ENCODE assay signal across 8 cellular contexts in the genomic region with DNA sequence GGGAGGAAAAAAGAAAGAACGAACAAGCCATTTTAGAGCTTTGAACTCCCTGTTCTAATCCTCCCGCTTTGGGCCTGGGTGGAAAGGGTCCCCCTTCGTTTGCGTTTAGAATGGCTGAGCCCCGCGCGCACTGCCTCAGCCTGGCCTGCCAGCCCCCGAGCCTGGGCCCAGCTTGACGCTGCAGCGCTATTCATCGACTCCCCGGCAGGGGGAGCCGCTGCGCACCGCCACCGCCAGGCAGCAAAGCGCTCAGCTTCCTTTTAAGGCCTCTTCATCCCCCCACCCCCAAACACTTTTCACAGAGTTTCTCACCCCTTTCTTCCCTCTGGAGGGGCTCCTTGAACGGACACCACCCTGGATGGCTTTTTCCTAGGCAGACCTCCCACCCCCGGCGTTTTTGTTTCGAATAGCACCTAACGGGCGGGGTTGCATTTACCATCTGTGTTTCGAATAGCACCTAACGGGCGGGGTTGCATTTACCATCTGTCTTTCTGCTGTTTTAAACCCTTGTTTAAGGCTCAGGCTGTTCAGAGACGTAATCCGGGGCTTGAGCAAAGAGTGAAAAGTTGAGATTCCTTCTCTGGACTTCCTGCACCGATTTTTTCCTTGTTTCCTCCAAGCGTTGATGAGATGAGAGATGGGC. TPM values are rescaled to one million over a fixed set of nuclear protein-coding genes. Genes with fewer than 3 reads are reported as not detected.
DNase-seq lines count a peak whose midpoint lies in the region; ATAC-seq and TF ChIP-seq lines count a peak whose summit lies in the region.

No MANE protein-coding gene starts in this region.

- H3K9me2 ChIP-seq in SK-N-SH = no peaks in the 10 kb centered on the region

- H3K4me3 ChIP-seq in SK-N-SH (ENCODE audit: low read depth in 2 of 2, low read length in 1 of 2) = peak overlapping the region in 1 of 2 experiments; percentile 26; a peak in 1 of 4 replicates
- H3K4me3 ChIP-seq in smooth muscle cell = no peak overlapping the region

- no peak overlapping the region for H3K4me2 ChIP-seq in SK-N-SH
- no peak overlapping the region for H3K4me2 ChIP-seq in smooth muscle cell

- no peaks in the 10 kb centered on the region for H3K27me3 Mint-ChIP-seq in activated CD4-positive, alpha-beta memory T cell treated with anti-CD3 and anti-CD28 coated beads, Interleukin-2, amount 10 ng/mL, durations not matched to agents 7 days and 5 days
- H3K27me3 Mint-ChIP-seq in glutamatergic neuron (ENCODE audit: unreplicated experiment) = no peaks in the 10 kb centered on the region

- no peak overlapping the region for H3K4me3 Mint-ChIP-seq in activated CD4-positive, alpha-beta memory T cell treated with anti-CD3 and anti-CD28 coated beads, Interleukin-2, amount 10 ng/mL, durations not matched to agents 7 days and 5 days
- no peak overlapping the region for H3K4me3 Mint-ChIP-seq in glutamatergic neuron (ENCODE audit: unreplicated experiment)

- no peak overlapping the region for H3K9ac ChIP-seq in SK-N-SH
- no peak overlapping the region for H3K9ac ChIP-seq in smooth muscle cell (ENCODE audit: low read depth)

- TF ChIP-seq CTCF in SK-N-SH (IDR thresholded peaks at IDR 0.05) (no peak), glutamatergic neuron (IDR thresholded peaks at IDR 0.05; ENCODE audit: partially characterized antibody, unreplicated experiment) (peak; percentile 83), smooth muscle cell (IDR thresholded peaks at IDR 0.05; ENCODE audit: borderline replicate concordance, insufficient read depth, poor library complexity, severe bottlenecking) (peak; percentile 87)

- no peaks in the 10 kb centered on the region for H3K27me3 ChIP-seq in SK-N-SH (ENCODE audit: insufficient read depth)
- no peaks in the 10 kb centered on the region for H3K27me3 ChIP-seq in smooth muscle cell (ENCODE audit: low read depth)

- no peak overlapping the region for H3K27ac ChIP-seq in SK-N-SH (ENCODE audit: low read depth in 2 of 2, low read length in 1 of 2)
- no peak overlapping the region for H3K27ac ChIP-seq in smooth muscle cell (ENCODE audit: low read depth)

- no peaks in the 10 kb centered on the region for H3K9me3 ChIP-seq in SK-N-SH
- H3K9me3 ChIP-seq in smooth muscle cell (replicated peaks; ENCODE audit: low read depth) = no peaks in the 10 kb centered on the region

- H3K79me2 ChIP-seq in SK-N-SH (ENCODE audit: insufficient read depth) (no peaks in the 10 kb centered on the region), smooth muscle cell (ENCODE audit: low read depth) (no peaks in the 10 kb centered on the region)

- H3F3A ChIP-seq in SK-N-SH (replicated peaks; ENCODE audit: insufficient read depth) (no peaks in the 10 kb centered on the region), smooth muscle cell (ENCODE audit: low read depth) (no peaks in the 10 kb centered on the region)

- CTCF ChIA-PET in SK-N-SH (lab: Yijun Ruan, JAX) = interaction anchor here (0.7 to 1.9 kb wide), 12 partner anchors 9 to 267 kb away, joined by 3 to 5 read pairs (median 4); no protein-coding TSS in a partner anchor
- CTCF ChIA-PET in activated CD4-positive, alpha-beta memory T cell treated with anti-CD3 and anti-CD28 coated beads, Interleukin-2, amount 10 ng/mL, durations not matched to agents 7 days and 5 days (lab: Charles Lee) = interaction anchor here (0.8 to 2.8 kb wide), 8 partner anchors 9 to 467 kb away, joined by 3 to 8 read pairs (median 4); no protein-coding TSS in a partner anchor

- H3K4me1 Mint-ChIP-seq in activated CD4-positive, alpha-beta memory T cell treated with anti-CD3 and anti-CD28 coated beads, Interleukin-2, amount 10 ng/mL, durations not matched to agents 7 days and 5 days = no peaks in the 10 kb centered on the region
- no peaks in the 10 kb centered on the region for H3K4me1 Mint-ChIP-seq in glutamatergic neuron (ENCODE audit: low read depth, unreplicated experiment)

- H3K36me3 Mint-ChIP-seq in activated CD4-positive, alpha-beta memory T cell treated with anti-CD3 and anti-CD28 coated beads, Interleukin-2, amount 10 ng/mL, durations not matched to agents 7 days and 5 days (ENCODE audit: low read depth) = no peaks in the 10 kb centered on the region
- H3K36me3 Mint-ChIP-seq in glutamatergic neuron (ENCODE audit: unreplicated experiment) = peaks cover 16% of the 10 kb centered on the region

- WGBS in SK-N-SH (ENCODE audit: low lambda C conversion rate) = 66% methylated on average over 29 of the region's 30 CpGs
- 38% methylated on average over 30 of the region's 30 CpGs for WGBS in smooth muscle cell (ENCODE audit: low lambda C conversion rate)

- no peak overlapping the region for H2AFZ ChIP-seq in SK-N-SH (ENCODE audit: low read depth)
- H2AFZ ChIP-seq in smooth muscle cell (ENCODE audit: low read depth) = peak overlapping the region; percentile 13

- POLR2A ChIA-PET in SK-N-SH (lab: Yijun Ruan, JAX) = no interaction called here
- POLR2A ChIA-PET in activated CD4-positive, alpha-beta memory T cell treated with anti-CD3 and anti-CD28 coated beads, Interleukin-2, amount 10 ng/mL, durations not matched to agents 7 days and 5 days (lab: Charles Lee) = no interaction called here

- H3K4me1 ChIP-seq in SK-N-SH (ENCODE audit: control insufficient read depth in 1 of 2, insufficient read depth in 2 of 2, low read depth in 1 of 2, low read length in 1 of 2) (no peaks in the 10 kb centered on the region), smooth muscle cell (ENCODE audit: low read depth) (no peaks in the 10 kb centered on the region)

- DNase-seq in SK-N-SH (peak; percentile 42), glutamatergic neuron (peak; percentile 76), smooth muscle cell (lab: John Stamatoyannopoulos, UW; ENCODE audit: unreplicated experiment) (no peak), RKO (ENCODE audit: low spot score) (no peak), NOMO-1 treated with dmso at 0.1 percent for 144 hours (lab: John Stamatoyannopoulos, UW; ENCODE audit: unreplicated experiment) (no peak)
- peak; percentile 33 for DNase-seq in activated CD4-positive, alpha-beta memory T cell treated with anti-CD3 and anti-CD28 coated beads, Interleukin-2, amount 10 ng/mL, durations not matched to agents 7 days and 5 days

- no peaks in the 10 kb centered on the region for H3K36me3 ChIP-seq in SK-N-SH (replicated peaks in 1 of 2; ENCODE audit: control insufficient read depth in 1 of 2, insufficient read depth in 2 of 2, low read length in 1 of 2)
- H3K36me3 ChIP-seq in smooth muscle cell (ENCODE audit: low read depth) = no peaks in the 10 kb centered on the region

- ATAC-seq in SK-N-SH treated with all-trans-retinoic acid at 6 μM for 48 hours = no peak
- no peak for ATAC-seq in GM18873 (IDR thresholded peaks at IDR 0.05; ENCODE audit: low FRiP score, unreplicated experiment)

- no peak for TF ChIP-seq EP300 in SK-N-SH (IDR thresholded peaks at IDR 0.05; ENCODE audit: borderline replicate concordance in 1 of 2, low read depth in 1 of 2, low read length in 1 of 2)

- no peaks in the 10 kb centered on the region for H4K20me1 ChIP-seq in SK-N-SH (ENCODE audit: insufficient read depth)
- H4K20me1 ChIP-seq in smooth muscle cell (ENCODE audit: low read depth) = no peaks in the 10 kb centered on the region

- peaks cover 11% of the 10 kb centered on the region for H3K9me3 Mint-ChIP-seq in activated CD4-positive, alpha-beta memory T cell treated with anti-CD3 and anti-CD28 coated beads, Interleukin-2, amount 10 ng/mL, durations not matched to agents 7 days and 5 days
- peaks cover 12% of the 10 kb centered on the region for H3K9me3 Mint-ChIP-seq in glutamatergic neuron (ENCODE audit: unreplicated experiment)

- H3K27ac Mint-ChIP-seq in activated CD4-positive, alpha-beta memory T cell treated with anti-CD3 and anti-CD28 coated beads, Interleukin-2, amount 10 ng/mL, durations not matched to agents 7 days and 5 days = no peak overlapping the region
- H3K27ac Mint-ChIP-seq in glutamatergic neuron (ENCODE audit: unreplicated experiment) = no peak overlapping the region

- TF ChIP-seq RAD21 in SK-N-SH (IDR thresholded peaks at IDR 0.05; ENCODE audit: low read length) = 0 out of 2 replicates have a peak, but pooled peaks have one; percentile 13

TF ChIP-seq in SK-N-SH, 30 proteins besides CTCF, POLR2A, EP300 and RAD21 (continues in another document):
- no peak for TF ChIP-seq EZH2phosphoT487 (IDR thresholded peaks at IDR 0.05; ENCODE audit: borderline replicate concordance, low read depth)
- no peak for TF ChIP-seq JUND (IDR thresholded peaks at IDR 0.05)
- no peak for TF ChIP-seq USF1 (IDR thresholded peaks at IDR 0.05; ENCODE audit: borderline replicate concordance, low read depth)
- TF ChIP-seq TEAD4 (IDR thresholded peaks at IDR 0.05; ENCODE audit: borderline replicate concordance, insufficient read depth) = no peak
- TF ChIP-seq POLR2AphosphoS5 (IDR thresholded peaks at IDR 0.05; ENCODE audit: low read depth, low read length) = no peak
- no peak for TF ChIP-seq MEF2A (IDR thresholded peaks at IDR 0.05; ENCODE audit: borderline replicate concordance, low read depth)

TF ChIP-seq in SK-N-SH treated with all-trans-retinoic acid at 6 μM for 48 hours, 23 proteins besides CTCF, POLR2A, EP300 and RAD21 (continues in another document):
- TF ChIP-seq ZC3H10 (CRISPR knock-in tag; IDR thresholded peaks at IDR 0.05) (no peak), OSR1 (CRISPR knock-in tag; IDR thresholded peaks at IDR 0.05) (no peak), ZNF8 (CRISPR knock-in tag; IDR thresholded peaks at IDR 0.05) (no peak), CSDC2 (CRISPR knock-in tag; IDR thresholded peaks at IDR 0.05) (no peak), ZFP3 (CRISPR knock-in tag; IDR thresholded peaks at IDR 0.05) (no peak), TOX (CRISPR knock-in tag; IDR thresholded peaks at IDR 0.05; ENCODE audit: borderline replicate concordance) (no peak)
- TF ChIP-seq, protein P1, sequence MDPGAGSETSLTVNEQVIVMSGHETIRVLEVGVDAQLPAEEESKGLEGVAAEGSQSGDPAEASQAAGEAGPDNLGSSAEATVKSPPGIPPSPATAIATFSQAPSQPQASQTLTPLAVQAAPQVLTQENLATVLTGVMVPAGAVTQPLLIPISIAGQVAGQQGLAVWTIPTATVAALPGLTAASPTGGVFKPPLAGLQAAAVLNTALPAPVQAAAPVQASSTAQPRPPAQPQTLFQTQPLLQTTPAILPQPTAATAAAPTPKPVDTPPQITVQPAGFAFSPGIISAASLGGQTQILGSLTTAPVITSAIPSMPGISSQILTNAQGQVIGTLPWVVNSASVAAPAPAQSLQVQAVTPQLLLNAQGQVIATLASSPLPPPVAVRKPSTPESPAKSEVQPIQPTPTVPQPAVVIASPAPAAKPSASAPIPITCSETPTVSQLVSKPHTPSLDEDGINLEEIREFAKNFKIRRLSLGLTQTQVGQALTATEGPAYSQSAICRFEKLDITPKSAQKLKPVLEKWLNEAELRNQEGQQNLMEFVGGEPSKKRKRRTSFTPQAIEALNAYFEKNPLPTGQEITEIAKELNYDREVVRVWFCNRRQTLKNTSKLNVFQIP (CRISPR knock-in tag; IDR thresholded peaks at IDR 0.05; ENCODE audit: borderline replicate concordance, low read depth) = no peak

RNA-seq across cellular contexts. Expression of gene PIWIL1, which starts 56.4 kb away (rescaled TPM):
- polyA plus RNA-seq in SK-N-SH (2012; rRNA removed) (0.03 and 0.05 TPM in 2 replicates), smooth muscle cell (not detected in 2 replicates)
- polyA plus RNA-seq in SK-N-SH (2012; cell fraction: cytosol; rRNA removed) = 0.01 and 0.08 TPM in 2 replicates
- polyA plus RNA-seq in SK-N-SH (2012; cell fraction: nucleus; rRNA removed) = 0.04 and 0.05 TPM in 2 replicates
- not detected for total RNA-seq in activated CD4-positive, alpha-beta memory T cell treated with anti-CD3 and anti-CD28 coated beads, Interleukin-2, amount 10 ng/mL, durations not matched to agents 7 days and 5 days
- total RNA-seq in glutamatergic neuron (ENCODE audit: unreplicated experiment) (not detected), smooth muscle cell (not detected in 2 replicates)

Comparison
In these comparisons a context has a peak if more than half of its experiments do, and no peak if none do; other contexts are left out.
1. DNase-seq: peak in SK-N-SH (single experiment), activated CD4-positive, alpha-beta memory T cell treated with anti-CD3 and anti-CD28 coated beads, Interleukin-2, amount 10 ng/mL, durations not matched to agents 7 days and 5 days (single experiment) and glutamatergic neuron (single experiment); none in smooth muscle cell (single experiment), RKO (single experiment) and NOMO-1 treated with dmso at 0.1 percent for 144 hours (single experiment).